Comparison of ENCODE assay signal across 14 cellular contexts in the genomic region with DNA sequence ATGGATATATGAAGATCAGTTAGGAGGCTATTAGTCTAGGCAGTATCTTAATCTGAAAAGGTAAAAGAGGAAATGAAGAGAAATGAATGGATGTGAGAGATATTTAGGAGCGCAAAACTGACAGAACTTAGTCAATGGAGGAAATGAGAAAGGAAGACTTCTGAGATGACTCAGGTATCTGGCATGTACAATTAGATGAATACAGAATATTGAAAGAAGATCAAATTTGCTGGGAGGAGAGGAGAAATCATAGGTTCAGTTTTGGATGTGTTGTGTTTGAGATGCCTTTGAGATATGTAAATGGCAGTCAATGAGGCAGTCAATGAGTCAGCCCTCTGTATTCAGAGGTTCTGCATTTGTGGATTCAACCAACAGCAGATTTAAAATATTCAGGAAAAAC. TPM values are rescaled to one million over a fixed set of nuclear protein-coding genes. Genes with fewer than 3 reads are reported as not detected.
A peak's percentile ranks its signal among the peaks of the same experiment; 100 is the strongest.
DNase-seq lines count a peak whose midpoint lies in the region; ATAC-seq and TF ChIP-seq lines count a peak whose summit lies in the region.
"Had no signal": no experiment of that assay in that cellular context is flagged by ENCODE, and none has a peak within 500 bp of the region (broad histone marks: within the 10 kb centered on the region; RNA-seq: fewer than 3 reads in every experiment).

No MANE protein-coding gene starts in this region.

- H3K4me2 ChIP-seq in SK-N-SH: peak overlapping the region; percentile 31; the same call in 1 of the 2 replicates

- no peaks in the 10 kb centered on the region for H3K27me3 ChIP-seq in SK-N-SH (ENCODE audit: insufficient read depth)
- H3K27me3 ChIP-seq: thyroid gland had no signal

- ATAC-seq in GM19351 (IDR thresholded peaks at IDR 0.05; ENCODE audit: unreplicated experiment) (peak; percentile 34), left cardiac atrium (no peak), HG03097 (IDR thresholded peaks at IDR 0.05; ENCODE audit: low FRiP score, unreplicated experiment) (no peak), GM19463 (IDR thresholded peaks at IDR 0.05; ENCODE audit: unreplicated experiment) (no peak)

- H3K9me3 ChIP-seq in SK-N-SH: no peaks in the 10 kb centered on the region
- H3K9me3 ChIP-seq: thyroid gland had no signal

- TF ChIP-seq CTCF in AG10803 (conservative IDR thresholded peaks at IDR 0.05; ENCODE audit: low read length) (no peak), SK-N-SH (IDR thresholded peaks at IDR 0.05) (no peak), fibroblast of mammary gland (conservative IDR thresholded peaks at IDR 0.05; ENCODE audit: control insufficient read depth, insufficient read depth, low read depth, low read length) (no peak)

- POLR2A ChIA-PET in SK-N-SH (lab: Yijun Ruan, JAX): no interaction called here

- intact Hi-C loops in left cardiac atrium (cut with DNase I): no loop called here

- no peak overlapping the region for H2AFZ ChIP-seq in SK-N-SH (ENCODE audit: low read depth)

- DNase-seq in AG10803 (ENCODE audit: low read depth) (peak; percentile 15), SK-N-SH (no peak), fibroblast of mammary gland (ENCODE audit: low read depth) (peak; percentile 37), left cardiac atrium (no peak)
- DNase-seq in activated CD4-positive, alpha-beta T cell treated with anti-CD3 and anti-CD28 coated beads, Interleukin-2, amount 50 U/mL, for 48 hours: no peak
- DNase-seq: activated CD4-positive, alpha-beta memory T cell treated with anti-CD3 and anti-CD28 coated beads, Interleukin-2, amount 10 ng/mL, durations not matched to agents 7 days and 5 days; activated effector memory CD4-positive, alpha-beta T cell treated with anti-CD3 and anti-CD28 coated beads, Interleukin-2, amount 50 U/mL, for 16 hours; H7; NCI-H2081; SIG-M5; thyroid gland had no signal

- 55% methylated on average over 1 of the region's 1 CpG for WGBS in SK-N-SH (ENCODE audit: low lambda C conversion rate)

- H3K79me2 ChIP-seq in SK-N-SH (ENCODE audit: insufficient read depth): no peaks in the 10 kb centered on the region

- H3K27ac ChIP-seq in SK-N-SH (ENCODE audit: low read depth in 2 of 2, low read length in 1 of 2): peak overlapping the region; percentile 12 to 51
- H3K27ac ChIP-seq: thyroid gland had no signal

- CTCF ChIA-PET in SK-N-SH (lab: Yijun Ruan, JAX): no interaction called here

- peaks cover 2 to 20% of the 10 kb centered on the region in 2 experiments for H3K36me3 ChIP-seq in SK-N-SH (replicated peaks in 1 of 2; ENCODE audit: control insufficient read depth in 1 of 2, insufficient read depth in 2 of 2, low read length in 1 of 2)
- H3K36me3 ChIP-seq: thyroid gland had no signal

- H4K20me1 ChIP-seq in SK-N-SH (ENCODE audit: insufficient read depth): no peaks in the 10 kb centered on the region

- H3K4me3 ChIP-seq in AG10803 (ENCODE audit: low read length) (no peak overlapping the region), SK-N-SH (ENCODE audit: low read depth in 2 of 2, low read length in 1 of 2) (no peak overlapping the region), fibroblast of mammary gland (ENCODE audit: control insufficient read depth, low read depth, low read length) (no peak overlapping the region)
- H3K4me3 ChIP-seq: thyroid gland had no signal

- peaks cover 5 to 15% of the 10 kb centered on the region in 2 experiments; a peak in 3 of 4 replicates for H3K4me1 ChIP-seq in SK-N-SH (ENCODE audit: control insufficient read depth in 1 of 2, insufficient read depth in 2 of 2, low read depth in 1 of 2, low read length in 1 of 2)
- H3K4me1 ChIP-seq: thyroid gland had no signal

- no peak for TF ChIP-seq EP300 in SK-N-SH (IDR thresholded peaks at IDR 0.05; ENCODE audit: borderline replicate concordance in 1 of 2, low read depth in 1 of 2, low read length in 1 of 2)

- peaks cover 15% of the 10 kb centered on the region for H3F3A ChIP-seq in SK-N-SH (replicated peaks; ENCODE audit: insufficient read depth)

- no peak overlapping the region for H3K9ac ChIP-seq in SK-N-SH

- TF ChIP-seq RAD21 in SK-N-SH (IDR thresholded peaks at IDR 0.05; ENCODE audit: low read length): no peak

- no peaks in the 10 kb centered on the region for H3K9me2 ChIP-seq in SK-N-SH

TF ChIP-seq in SK-N-SH, 30 proteins besides CTCF, POLR2A, EP300 and RAD21:
- TF ChIP-seq ELF1 (IDR thresholded peaks at IDR 0.05) (no peak), JUND (IDR thresholded peaks at IDR 0.05) (0 out of 2 replicates have a peak, but pooled peaks have one; percentile 18), FOSL2 (IDR thresholded peaks at IDR 0.05; ENCODE audit: borderline replicate concordance, low read depth) (peak; percentile 35; the same call in 1 of the 2 replicates)
TF ChIP-seq in SK-N-SH: peak in this region for 2.

RNA-seq across cellular contexts. Expression of gene GAB2, which starts 42.8 kb away (rescaled TPM):
- 5.6 and 6.0 TPM in 2 replicates for polyA plus RNA-seq in SK-N-SH (2012; rRNA removed)
- 4.1 and 5.4 TPM in 2 replicates for polyA plus RNA-seq in SK-N-SH (2012; cell fraction: cytosol; rRNA removed)
- polyA plus RNA-seq in SK-N-SH (2012; cell fraction: nucleus; rRNA removed): 8.6 and 9.0 TPM in 2 replicates
- 10 to 100 TPM; 24.2 to 31.7 TPM for total RNA-seq in left cardiac atrium

Comparison
In these comparisons a context has a peak if more than half of its experiments do, and no peak if none do; other contexts are left out.
1. DNase-seq: peak in AG10803 (single experiment) and fibroblast of mammary gland (single experiment); none in SK-N-SH (single experiment), left cardiac atrium (single experiment) and activated CD4-positive, alpha-beta T cell treated with anti-CD3 and anti-CD28 coated beads, Interleukin-2, amount 50 U/mL, for 48 hours (0 of 2).